ENCODE assay signal across 8 cellular contexts in the genomic region with DNA sequence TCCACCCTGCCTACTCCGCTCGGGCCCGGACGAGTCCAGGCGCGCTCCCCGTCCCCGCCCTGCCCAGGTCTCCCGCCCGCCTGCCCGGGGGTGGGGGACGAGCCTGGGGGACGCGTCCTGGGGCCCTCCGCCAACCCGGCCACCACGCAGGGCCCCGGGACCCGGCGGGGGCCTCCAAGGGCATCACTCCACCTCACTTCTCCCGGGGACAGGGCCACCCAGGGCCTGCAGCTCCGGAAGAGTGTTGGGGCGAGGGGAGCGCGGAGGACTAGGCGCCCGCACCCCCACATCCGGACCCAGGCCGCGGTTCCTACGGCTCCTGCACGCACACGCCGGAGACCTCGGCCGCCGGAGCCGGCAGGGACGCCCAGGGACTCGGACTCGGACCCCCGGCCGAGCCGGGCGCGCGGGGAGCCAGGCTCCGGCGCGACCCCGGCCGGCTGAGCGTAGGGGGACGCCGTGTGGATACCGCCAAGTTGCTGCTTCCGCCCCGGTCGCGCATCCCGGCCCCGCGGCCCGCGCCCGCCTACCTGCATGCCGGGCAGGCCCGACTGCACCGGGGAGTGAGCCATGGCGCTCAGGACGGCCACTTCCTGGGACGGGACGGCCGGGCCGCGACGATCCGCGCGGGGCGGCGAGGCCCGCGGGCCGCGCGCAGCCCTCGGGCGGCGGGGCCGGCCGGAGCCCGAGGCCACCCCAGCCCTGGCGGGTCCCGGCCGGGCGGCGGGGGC. TPM values are rescaled to one million over a fixed set of nuclear protein-coding genes. Genes with fewer than 3 reads are reported as not detected.
DNase-seq lines count a peak whose midpoint lies in the region; ATAC-seq and TF ChIP-seq lines count a peak whose summit lies in the region.

No MANE protein-coding gene starts in this region.

- CTCF ChIA-PET in AG04449 (lab: Yijun Ruan, JAX), result interaction anchor here (0.9 kb wide), 1 partner anchor 131 kb away, joined by 3 read pairs; no protein-coding TSS in a partner anchor
- CTCF ChIA-PET in MCF 10A (lab: Yijun Ruan, JAX), result interaction anchor here (1.0 to 1.3 kb wide), 2 partner anchors 76 to 97 kb away, joined by 3 to 6 read pairs; no protein-coding TSS in a partner anchor

- DNase-seq in AG04449 (ENCODE audit: low read depth, low spot score) (no peak), MCF 10A (ENCODE audit: unreplicated experiment) (peak; percentile 61), immature natural killer cell (peak; percentile 42 to 50 (median 44))
- peak; percentile 42 for DNase-seq in stimulated activated CD4-positive, alpha-beta T cell treated with anti-CD3 and anti-CD28 coated beads, Interleukin-1b, Interleukin-23, amount 100 ng/mL, for 48 hours

- H3K27ac Mint-ChIP-seq in MCF 10A (ENCODE audit: low read depth, unreplicated experiment) (peak overlapping the region; percentile 69), immature natural killer cell (peak overlapping the region in 2 of 6 donors; percentile 82 to 85)

- ATAC-seq in GM18868 (IDR thresholded peaks at IDR 0.05; ENCODE audit: unreplicated experiment), result peak; percentile 33
- ATAC-seq in HG03097 (IDR thresholded peaks at IDR 0.05; ENCODE audit: low FRiP score, unreplicated experiment), result peak; percentile 25
- peak; percentile 63 for ATAC-seq in SK-N-SH treated with all-trans-retinoic acid at 6 μM for 48 hours
- no peak for ATAC-seq in GM18870 (IDR thresholded peaks at IDR 0.05; ENCODE audit: unreplicated experiment)

- H3K4me3 ChIP-seq in AG04449 (ENCODE audit: low read depth, low read length), result peak overlapping the region; percentile 71

- no peaks in the 10 kb centered on the region for H3K36me3 Mint-ChIP-seq in MCF 10A (ENCODE audit: insufficient read depth, unreplicated experiment)
- H3K36me3 Mint-ChIP-seq in immature natural killer cell, result no peaks in the 10 kb centered on the region

- H3K4me1 Mint-ChIP-seq in MCF 10A (ENCODE audit: insufficient read depth, unreplicated experiment) (peaks cover 26% of the 10 kb centered on the region), immature natural killer cell (peaks cover 42 to 51% of the 10 kb centered on the region in 2 donors)

- peak overlapping the region; percentile 82 for H3K4me3 Mint-ChIP-seq in MCF 10A (ENCODE audit: unreplicated experiment)
- H3K4me3 Mint-ChIP-seq in immature natural killer cell, result peak overlapping the region; percentile 88 to 93 (median 93)

- TF ChIP-seq CTCF in AG04449 (IDR thresholded peaks at IDR 0.05; ENCODE audit: insufficient read depth, low read length, missing control alignments) (no peak), MCF 10A (IDR thresholded peaks at IDR 0.05; ENCODE audit: unreplicated experiment) (no peak)

- H3K9me3 Mint-ChIP-seq in MCF 10A (ENCODE audit: unreplicated experiment) (no peaks in the 10 kb centered on the region), immature natural killer cell (no peaks in the 10 kb centered on the region)

- intact Hi-C loops in MCF 10A (cut with micrococcal nuclease), result loop anchor here (1.0 to 2.0 kb wide), 3 partner anchors 76 to 132 kb away; no protein-coding TSS in a partner anchor

- H3K27me3 Mint-ChIP-seq in MCF 10A (ENCODE audit: insufficient read depth, unreplicated experiment) (no peaks in the 10 kb centered on the region), immature natural killer cell (ENCODE audit: low read depth in 3 of 3) (peaks cover 1 to 19% (median 7%) of the 10 kb centered on the region in 3 donors)

- POLR2A ChIA-PET in AG04449 (lab: Yijun Ruan, JAX), result interaction anchor here (0.6 to 1.8 kb wide), 5 partner anchors 54 to 131 kb away, joined by 3 to 9 read pairs (median 3); no protein-coding TSS in a partner anchor
- POLR2A ChIA-PET in MCF 10A (lab: Yijun Ruan, JAX), result interaction anchor here (0.8 to 4.5 kb wide), 15 partner anchors 8 to 579 kb away, joined by 3 to 40 read pairs (median 4); no protein-coding TSS in a partner anchor

- BruUV-seq in MCF 10A (replicated peaks; lab: Mats Ljungman, UMichigan), result no TSS peak

TF ChIP-seq in SK-N-SH treated with all-trans-retinoic acid at 6 μM for 48 hours, 23 proteins besides CTCF, POLR2A, EP300 and RAD21:
- TF ChIP-seq, protein P1, sequence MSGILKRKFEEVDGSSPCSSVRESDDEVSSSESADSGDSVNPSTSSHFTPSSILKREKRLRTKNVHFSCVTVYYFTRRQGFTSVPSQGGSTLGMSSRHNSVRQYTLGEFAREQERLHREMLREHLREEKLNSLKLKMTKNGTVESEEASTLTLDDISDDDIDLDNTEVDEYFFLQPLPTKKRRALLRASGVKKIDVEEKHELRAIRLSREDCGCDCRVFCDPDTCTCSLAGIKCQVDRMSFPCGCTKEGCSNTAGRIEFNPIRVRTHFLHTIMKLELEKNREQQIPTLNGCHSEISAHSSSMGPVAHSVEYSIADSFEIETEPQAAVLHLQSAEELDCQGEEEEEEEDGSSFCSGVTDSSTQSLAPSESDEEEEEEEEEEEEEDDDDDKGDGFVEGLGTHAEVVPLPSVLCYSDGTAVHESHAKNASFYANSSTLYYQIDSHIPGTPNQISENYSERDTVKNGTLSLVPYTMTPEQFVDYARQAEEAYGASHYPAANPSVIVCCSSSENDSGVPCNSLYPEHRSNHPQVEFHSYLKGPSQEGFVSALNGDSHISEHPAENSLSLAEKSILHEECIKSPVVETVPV (CRISPR knock-in tag; IDR thresholded peaks at IDR 0.05), result no peak
- TF ChIP-seq BACH2 (CRISPR knock-in tag; IDR thresholded peaks at IDR 0.05; ENCODE audit: borderline replicate concordance) (no peak), SNAI2 (CRISPR knock-in tag; IDR thresholded peaks at IDR 0.05) (no peak), ZNF70 (CRISPR knock-in tag; IDR thresholded peaks at IDR 0.05) (no peak), ESRRG (CRISPR knock-in tag; IDR thresholded peaks at IDR 0.05) (no peak), ZNF8 (CRISPR knock-in tag; IDR thresholded peaks at IDR 0.05) (no peak), ZFP30 (CRISPR knock-in tag; IDR thresholded peaks at IDR 0.05) (no peak), ARNTL (CRISPR knock-in tag; IDR thresholded peaks at IDR 0.05; ENCODE audit: borderline replicate concordance, low read depth) (no peak), ZFP3 (CRISPR knock-in tag; IDR thresholded peaks at IDR 0.05) (no peak), OSR1 (CRISPR knock-in tag; IDR thresholded peaks at IDR 0.05) (no peak), TOX (CRISPR knock-in tag; IDR thresholded peaks at IDR 0.05; ENCODE audit: borderline replicate concordance) (no peak)
- TF ChIP-seq, protein P2, sequence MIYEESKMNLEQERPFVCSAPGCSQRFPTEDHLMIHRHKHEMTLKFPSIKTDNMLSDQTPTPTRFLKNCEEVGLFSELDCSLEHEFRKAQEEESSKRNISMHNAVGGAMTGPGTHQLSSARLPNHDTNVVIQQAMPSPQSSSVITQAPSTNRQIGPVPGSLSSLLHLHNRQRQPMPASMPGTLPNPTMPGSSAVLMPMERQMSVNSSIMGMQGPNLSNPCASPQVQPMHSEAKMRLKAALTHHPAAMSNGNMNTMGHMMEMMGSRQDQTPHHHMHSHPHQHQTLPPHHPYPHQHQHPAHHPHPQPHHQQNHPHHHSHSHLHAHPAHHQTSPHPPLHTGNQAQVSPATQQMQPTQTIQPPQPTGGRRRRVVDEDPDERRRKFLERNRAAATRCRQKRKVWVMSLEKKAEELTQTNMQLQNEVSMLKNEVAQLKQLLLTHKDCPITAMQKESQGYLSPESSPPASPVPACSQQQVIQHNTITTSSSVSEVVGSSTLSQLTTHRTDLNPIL (CRISPR knock-in tag; IDR thresholded peaks at IDR 0.05; ENCODE audit: low read depth), result no peak
- TF ChIP-seq, protein P3, sequence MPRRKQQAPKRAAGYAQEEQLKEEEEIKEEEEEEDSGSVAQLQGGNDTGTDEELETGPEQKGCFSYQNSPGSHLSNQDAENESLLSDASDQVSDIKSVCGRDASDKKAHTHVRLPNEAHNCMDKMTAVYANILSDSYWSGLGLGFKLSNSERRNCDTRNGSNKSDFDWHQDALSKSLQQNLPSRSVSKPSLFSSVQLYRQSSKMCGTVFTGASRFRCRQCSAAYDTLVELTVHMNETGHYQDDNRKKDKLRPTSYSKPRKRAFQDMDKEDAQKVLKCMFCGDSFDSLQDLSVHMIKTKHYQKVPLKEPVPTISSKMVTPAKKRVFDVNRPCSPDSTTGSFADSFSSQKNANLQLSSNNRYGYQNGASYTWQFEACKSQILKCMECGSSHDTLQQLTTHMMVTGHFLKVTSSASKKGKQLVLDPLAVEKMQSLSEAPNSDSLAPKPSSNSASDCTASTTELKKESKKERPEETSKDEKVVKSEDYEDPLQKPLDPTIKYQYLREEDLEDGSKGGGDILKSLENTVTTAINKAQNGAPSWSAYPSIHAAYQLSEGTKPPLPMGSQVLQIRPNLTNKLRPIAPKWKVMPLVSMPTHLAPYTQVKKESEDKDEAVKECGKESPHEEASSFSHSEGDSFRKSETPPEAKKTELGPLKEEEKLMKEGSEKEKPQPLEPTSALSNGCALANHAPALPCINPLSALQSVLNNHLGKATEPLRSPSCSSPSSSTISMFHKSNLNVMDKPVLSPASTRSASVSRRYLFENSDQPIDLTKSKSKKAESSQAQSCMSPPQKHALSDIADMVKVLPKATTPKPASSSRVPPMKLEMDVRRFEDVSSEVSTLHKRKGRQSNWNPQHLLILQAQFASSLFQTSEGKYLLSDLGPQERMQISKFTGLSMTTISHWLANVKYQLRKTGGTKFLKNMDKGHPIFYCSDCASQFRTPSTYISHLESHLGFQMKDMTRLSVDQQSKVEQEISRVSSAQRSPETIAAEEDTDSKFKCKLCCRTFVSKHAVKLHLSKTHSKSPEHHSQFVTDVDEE (CRISPR knock-in tag; IDR thresholded peaks at IDR 0.05), result no peak

RNA-seq across cellular contexts. Expression of a gene that starts 0.5 kb away (rescaled TPM):
- 200 and 215 TPM in 2 replicates for total RNA-seq in MCF 10A (2022)
- 10 to 100 TPM; 10.8 to 18.8 (median 15.8) TPM for polyA plus RNA-seq in immature natural killer cell
